Comparison of ENCODE assay signal across 17 cellular contexts in the genomic region with DNA sequence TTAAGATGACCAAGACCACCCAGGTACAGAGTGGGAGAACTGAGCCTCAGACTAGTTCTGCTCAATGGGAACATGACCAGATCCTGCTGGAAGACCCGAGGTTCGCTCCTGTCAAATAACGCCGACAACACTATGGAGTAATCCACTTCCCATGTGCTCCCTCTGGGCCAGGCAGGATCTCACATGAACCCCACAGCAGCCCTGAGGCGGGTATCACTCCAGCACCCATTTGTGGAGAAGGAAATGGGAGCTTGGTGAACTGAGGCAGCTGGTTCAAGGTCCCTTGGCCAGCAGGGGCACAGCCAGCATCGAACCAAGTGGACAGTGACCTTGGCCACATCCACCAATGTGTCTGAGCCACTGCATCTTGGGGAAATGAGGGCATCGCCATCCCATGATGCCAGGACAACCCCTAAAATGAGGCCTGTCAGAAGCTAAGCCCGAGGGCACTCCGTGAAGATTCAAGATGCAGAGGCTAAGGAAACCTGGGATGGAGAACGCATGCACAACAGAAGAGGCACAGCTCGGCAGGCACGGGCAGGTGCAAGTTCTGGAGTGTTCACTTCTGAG. TPM values are rescaled to one million over a fixed set of nuclear protein-coding genes. Genes with fewer than 3 reads are reported as not detected.
DNase-seq lines count a peak whose midpoint lies in the region; ATAC-seq, FAIRE-seq and TF ChIP-seq lines count a peak whose summit lies in the region.
"Had no signal": no experiment of that assay in that cellular context is flagged by ENCODE, and none has a peak within 500 bp of the region (broad histone marks: within the 10 kb centered on the region; RNA-seq: fewer than 3 reads in every experiment).

No MANE protein-coding gene starts in this region.

- H3K36me3 ChIP-seq in bronchial epithelial cell (ENCODE audit: control insufficient read depth, insufficient read depth, low read length), result peaks cover 12% of the 10 kb centered on the region

- H3K27ac Mint-ChIP-seq in T-helper 17 cell, result peak overlapping the region; percentile 39
- no peak overlapping the region for H3K27ac Mint-ChIP-seq in type B pancreatic cell
- H3K27ac Mint-ChIP-seq: CD4-positive, alpha-beta memory T cell; GM23338 had no signal

- H3K9me3 Mint-ChIP-seq in type B pancreatic cell, result no peaks in the 10 kb centered on the region
- H3K9me3 Mint-ChIP-seq: CD4-positive, alpha-beta memory T cell; GM23338 had no signal

- TF ChIP-seq CTCF in bronchial epithelial cell (IDR thresholded peaks at IDR 0.05; ENCODE audit: insufficient read depth, low read length, severe bottlenecking), result no peak
- TF ChIP-seq CTCF in type B pancreatic cell (conservative IDR thresholded peaks at IDR 0.05), result no peak

- H3K4me1 Mint-ChIP-seq in T-helper 17 cell (peaks cover 16% of the 10 kb centered on the region), type B pancreatic cell (ENCODE audit: unreplicated experiment) (peaks cover 17% of the 10 kb centered on the region)

- H3K36me3 Mint-ChIP-seq in T-helper 17 cell (ENCODE audit: low read depth) (peaks cover under 1% of the 10 kb centered on the region), type B pancreatic cell (peaks cover 21% of the 10 kb centered on the region)

- FAIRE-seq in bronchial epithelial cell (lab: Jason Lieb, UNC), result peak; percentile 52
- FAIRE-seq: A204.1, G401.6, GM12891 had no signal

- H3K27me3 Mint-ChIP-seq in T-helper 17 cell, result no peaks in the 10 kb centered on the region
- H3K27me3 Mint-ChIP-seq in type B pancreatic cell, result no peaks in the 10 kb centered on the region
- H3K27me3 Mint-ChIP-seq: CD4-positive, alpha-beta memory T cell had no signal

- H3K9me3 ChIP-seq in T-helper 17 cell (ENCODE audit: control insufficient read depth, low read length, poor library complexity, severe bottlenecking), result no peaks in the 10 kb centered on the region
- H3K9me3 ChIP-seq: BE2C had no signal

- H3K27me3 ChIP-seq in bronchial epithelial cell (ENCODE audit: control insufficient read depth, insufficient read depth, low read length), result no peaks in the 10 kb centered on the region
- H3K27me3 ChIP-seq: BE2C had no signal

- ATAC-seq in T-helper 17 cell, result no peak
- ATAC-seq: GM23338 had no signal

- no peak for DNase-seq in T-helper 17 cell
- no peak for DNase-seq in bronchial epithelial cell (ENCODE audit: low read depth)
- peak; percentile 65 for DNase-seq in mesenteric fat pad (ENCODE audit: low spot score)
- DNase-seq in type B pancreatic cell (ENCODE audit: extremely low spot score, unreplicated experiment), result peak; percentile 55
- no peak for DNase-seq in retina
- no peak for DNase-seq in NCI-H1436 (lab: John Stamatoyannopoulos, UW)
- no peak for DNase-seq in NOMO-1 treated with dmso at 0.1 percent for 144 hours (lab: John Stamatoyannopoulos, UW; ENCODE audit: unreplicated experiment)
- DNase-seq: BE2C; CD4-positive, alpha-beta memory T cell; DMS153; DMS79 treated with DMSO at 0.1 percent for 48 hours; EL; H7 had no signal

- H3K4me3 ChIP-seq in bronchial epithelial cell (ENCODE audit: low read depth, low read length), result no peak overlapping the region
- H3K4me3 ChIP-seq: GM23338 had no signal

- H3K4me3 Mint-ChIP-seq in T-helper 17 cell (no peak overlapping the region), type B pancreatic cell (no peak overlapping the region)
- H3K4me3 Mint-ChIP-seq: CD4-positive, alpha-beta memory T cell; GM23338 had no signal

RNA-seq across cellular contexts. Expression of gene ANKS6, which starts 8.5 kb away (rescaled TPM):
- total RNA-seq in T-helper 17 cell, result 10 to 100 TPM in 1 of 2 donors, 1 to 10 TPM in 1; 9.6 to 10.0 TPM
- total RNA-seq in bronchial epithelial cell, result 20.1 and 32.1 TPM in 2 replicates
- 18.1 TPM for total RNA-seq in mesenteric fat pad
- 25.2 and 32.2 TPM in 2 replicates for total RNA-seq in type B pancreatic cell (ENCODE audit: low replicate concordance)

RNA-seq across cellular contexts. Expression of gene GALNT12, which starts 19.6 kb away (rescaled TPM):
- total RNA-seq in T-helper 17 cell, result 10 to 100 TPM; 10.2 to 11.3 TPM
- total RNA-seq in bronchial epithelial cell, result 1.0 and 2.6 TPM in 2 replicates
- 1.4 TPM for total RNA-seq in mesenteric fat pad
- 25.8 and 32.9 TPM in 2 replicates for total RNA-seq in type B pancreatic cell (ENCODE audit: low replicate concordance)

Comparison
In these comparisons a context has a peak if more than half of its experiments do, and no peak if none do; other contexts are left out.
1. DNase-seq: peak in mesenteric fat pad (single experiment) and type B pancreatic cell (single experiment); none in T-helper 17 cell (0 of 3), bronchial epithelial cell (single experiment), retina (single experiment), NCI-H1436 (single experiment) and NOMO-1 treated with dmso at 0.1 percent for 144 hours (single experiment).